ENCODE assay signal across 31 cellular contexts in the genomic region with DNA sequence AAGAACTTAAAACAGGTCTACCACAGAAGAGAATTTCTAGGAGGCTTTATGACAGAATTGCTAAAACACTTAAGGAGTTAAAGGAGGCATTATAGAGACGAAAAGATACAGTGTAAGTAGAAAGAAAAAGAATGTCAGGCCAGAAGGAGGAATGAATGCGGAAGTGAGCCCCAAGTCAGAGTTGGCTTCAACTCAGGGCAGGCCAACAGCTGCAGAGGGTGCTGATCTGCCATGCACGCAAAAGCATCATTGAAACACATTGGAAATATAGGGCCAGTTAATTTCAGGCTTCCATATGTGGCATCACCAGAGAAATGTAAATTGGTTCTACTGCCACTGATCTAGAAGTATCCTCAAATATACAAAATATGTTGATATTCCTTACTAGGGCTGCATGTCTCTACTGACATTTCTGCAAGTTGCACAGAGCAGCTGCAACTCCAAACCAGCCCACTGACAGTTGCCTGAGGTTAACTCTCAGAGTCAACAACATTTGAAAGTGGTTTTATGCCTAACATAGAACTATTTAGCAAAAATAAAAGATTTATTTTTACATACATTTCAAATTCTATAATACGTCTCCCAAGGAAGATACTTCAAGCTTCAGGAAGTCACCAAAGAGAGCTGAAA.
"Had no signal": no experiment of that assay in that cellular context is flagged by ENCODE, and none has a peak within 500 bp of the region (broad histone marks: within the 10 kb centered on the region; RNA-seq: fewer than 3 reads in every experiment).

No MANE protein-coding gene starts in this region.

- H3K36me3 ChIP-seq: adrenal gland, breast epithelium, MG63, SJCRH30 had no signal

- H3K9me3 ChIP-seq: adrenal gland, body of pancreas, breast epithelium, MG63, SJCRH30 had no signal

- FAIRE-seq: astrocyte, K562 had no signal

- H3K9me3 Mint-ChIP-seq: activated CD4-positive, alpha-beta T cell treated with anti-CD3 and anti-CD28 coated beads, Interleukin-2, amount 10 ng/mL, durations not matched to agents 7 days and 5 days; activated naive CD4-positive, alpha-beta T cell treated with anti-CD3 and anti-CD28 coated beads for 36 hours; activated T-helper 2 cell treated with anti-CD3 and anti-CD28 coated beads, Interferon-gamma antibody, Interleukin-2, Interleukin-4, amounts not matched to agents 10 μg/mL and 5 μg/mL and 100 μg/mL, durations not matched to agents 14 hours and 24 hours and 36 hours; WTC11 had no signal

- H3K4me3 Mint-ChIP-seq: activated CD4-positive, alpha-beta T cell treated with anti-CD3 and anti-CD28 coated beads for 36 hours; activated CD4-positive, alpha-beta T cell treated with anti-CD3 and anti-CD28 coated beads, Interleukin-2, amount 10 ng/mL, durations not matched to agents 7 days and 5 days; activated CD8-positive, alpha-beta T cell treated with anti-CD3 and anti-CD28 coated beads, Interleukin-2, amount 10 ng/mL, durations not matched to agents 7 days and 5 days; activated naive CD4-positive, alpha-beta T cell treated with anti-CD3 and anti-CD28 coated beads for 36 hours; activated T-cell treated with anti-CD3 and anti-CD28 coated beads, Interleukin-2, amount 50 U/mL, for 24 hours; WTC11 had no signal

- H3K27me3 ChIP-seq: adrenal gland, body of pancreas, breast epithelium, MG63, SJCRH30 had no signal

- H3K4me1 ChIP-seq: adrenal gland, body of pancreas, breast epithelium, SJCRH30 had no signal

- H3K4me3 ChIP-seq: adrenal gland, body of pancreas, breast epithelium, K562, MG63, SJCRH30, SK-N-MC had no signal

- ATAC-seq: activated CD4-positive, alpha-beta T cell treated with anti-CD3 and anti-CD28 coated beads for 36 hours; activated CD4-positive, CD25-positive, alpha-beta regulatory T cell treated with anti-CD3 and anti-CD28 coated beads, Interleukin-2, amount 50 U/mL, for 24 hours; activated CD8-positive, alpha-beta T cell treated with anti-CD3 and anti-CD28 coated beads, Interleukin-2, amount 10 ng/mL, durations not matched to agents 7 days and 5 days; activated naive CD4-positive, alpha-beta T cell treated with anti-CD3 and anti-CD28 coated beads, Interleukin-2, amount 50 U/mL, for 72 hours; body of pancreas; K562; WTC11 had no signal

- H3K27ac ChIP-seq: adrenal gland, body of pancreas, breast epithelium, SJCRH30, SK-N-MC had no signal

- H3K36me3 Mint-ChIP-seq: activated naive CD4-positive, alpha-beta T cell treated with anti-CD3 and anti-CD28 coated beads, Interleukin-2, amount 50 U/mL, for 72 hours; WTC11 had no signal

- H3K27ac Mint-ChIP-seq: activated CD4-positive, alpha-beta T cell treated with anti-CD3 and anti-CD28 coated beads for 36 hours; activated CD4-positive, alpha-beta T cell treated with anti-CD3 and anti-CD28 coated beads, Interleukin-2, amount 10 ng/mL, durations not matched to agents 7 days and 5 days; activated CD8-positive, alpha-beta T cell treated with anti-CD3 and anti-CD28 coated beads, Interleukin-2, amount 10 ng/mL, durations not matched to agents 7 days and 5 days; activated naive CD4-positive, alpha-beta T cell treated with anti-CD3 and anti-CD28 coated beads for 36 hours; activated naive CD4-positive, alpha-beta T cell treated with anti-CD3 and anti-CD28 coated beads, Interleukin-2, amount 50 U/mL, for 72 hours; activated T-cell treated with anti-CD3 and anti-CD28 coated beads, Interleukin-2, amount 50 U/mL, for 24 hours; activated T-helper 2 cell treated with anti-CD3 and anti-CD28 coated beads, Interferon-gamma antibody, Interleukin-2, Interleukin-4, amounts not matched to agents 10 μg/mL and 5 μg/mL and 100 μg/mL, durations not matched to agents 14 hours and 24 hours and 36 hours; WTC11 had no signal

- H3K27me3 Mint-ChIP-seq: activated CD4-positive, alpha-beta T cell treated with anti-CD3 and anti-CD28 coated beads for 36 hours; activated CD4-positive, alpha-beta T cell treated with anti-CD3 and anti-CD28 coated beads, Interleukin-2, amount 10 ng/mL, durations not matched to agents 7 days and 5 days; activated T-cell treated with anti-CD3 and anti-CD28 coated beads, Interleukin-2, amount 50 U/mL, for 24 hours had no signal

- DNase-seq: activated CD4-positive, alpha-beta T cell treated with anti-CD3 and anti-CD28 coated beads for 36 hours; activated CD4-positive, alpha-beta T cell treated with anti-CD3 and anti-CD28 coated beads, Interleukin-2, amount 10 ng/mL, durations not matched to agents 7 days and 5 days; activated CD4-positive, alpha-beta T cell treated with anti-CD3 and anti-CD28 coated beads, Interleukin-2, amount 50 U/mL, for 48 hours; activated CD8-positive, alpha-beta T cell treated with anti-CD3 and anti-CD28 coated beads, Interleukin-2, amount 10 ng/mL, durations not matched to agents 7 days and 5 days; activated gamma-delta T cell; activated naive CD4-positive, alpha-beta T cell treated with anti-CD3 and anti-CD28 coated beads for 36 hours; activated T-cell treated with anti-CD3 and anti-CD28 coated beads, Interleukin-2, amount 50 U/mL, for 24 hours; adrenal gland; body of pancreas; cerebellar nuclear complex; MG63; NCI-H1048; NCI-H1105 treated with DMSO at 0.1 percent for 48 hours; NCI-H1436; NCI-H1694; NCI-H1930; NCI-H345; NCI-H524 treated with DMSO at 0.1 percent for 48 hours; NK-92 treated with Interleukin-12 subunit alpha and Interleukin-12 subunit beta, amount 100 ng/mL, for 24 hours; OCI-M1; Right ventricle myocardium superior; SJCRH30; T1000 had no signal

- H3K4me1 Mint-ChIP-seq: activated CD4-positive, alpha-beta T cell treated with anti-CD3 and anti-CD28 coated beads for 36 hours; activated CD4-positive, alpha-beta T cell treated with anti-CD3 and anti-CD28 coated beads, Interleukin-2, amount 10 ng/mL, durations not matched to agents 7 days and 5 days; WTC11 had no signal
